Comparison of ENCODE assay signal across 23 cellular contexts in the genomic region with DNA sequence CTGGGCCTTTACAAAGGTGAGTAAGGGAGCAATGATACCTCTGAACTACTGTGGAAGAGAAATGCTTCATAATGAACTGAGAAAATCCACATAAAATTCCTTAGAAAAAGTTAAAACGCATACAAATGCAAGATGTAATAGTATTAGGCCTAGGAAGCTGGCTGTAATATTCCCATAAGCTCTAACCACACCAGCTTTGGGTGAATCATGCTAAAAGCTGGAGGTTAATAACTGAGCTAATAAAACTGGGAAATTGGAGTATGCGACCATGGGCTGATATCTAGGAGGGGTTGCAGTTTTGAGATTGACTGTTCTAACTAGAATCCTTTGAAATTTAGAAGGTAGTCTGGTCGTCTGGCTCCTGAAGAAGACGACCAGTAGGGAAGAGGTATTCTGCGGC.
"Had no signal": no experiment of that assay in that cellular context is flagged by ENCODE, and none has a peak within 500 bp of the region (broad histone marks: within the 10 kb centered on the region; RNA-seq: fewer than 3 reads in every experiment).

No MANE protein-coding gene starts in this region.

- H3K4me1 ChIP-seq: adrenal gland had no signal

- ATAC-seq: activated CD8-positive, alpha-beta T cell treated with anti-CD3 and anti-CD28 coated beads for 36 hours; activated naive CD4-positive, alpha-beta T cell treated with anti-CD3 and anti-CD28 coated beads, Interleukin-2, amount 50 U/mL, for 72 hours had no signal

- H3K27ac ChIP-seq: adrenal gland, WERI-Rb-1 had no signal

- H3K27me3 ChIP-seq: adrenal gland had no signal

- H3K9me3 ChIP-seq: adrenal gland had no signal

- H3K4me3 ChIP-seq: adrenal gland had no signal

- H3K36me3 ChIP-seq: adrenal gland, WERI-Rb-1 had no signal

- DNase-seq: activated CD4-positive, alpha-beta T cell treated with anti-CD3 and anti-CD28 coated beads, Interleukin-2, amount 10 ng/mL, durations not matched to agents 24 days and 14 days; activated CD4-positive, alpha-beta T cell treated with anti-CD3 and anti-CD28 coated beads, Interleukin-2, amount 50 U/mL, for 4 hours; activated CD8-positive, alpha-beta T cell treated with anti-CD3 and anti-CD28 coated beads for 36 hours; activated gamma-delta T cell treated with Interleukin-2 at 50 U/mL for 16 hours; activated naive CD4-positive, alpha-beta T cell treated with anti-CD3 and anti-CD28 coated beads for 36 hours; activated T-cell treated with anti-CD3 and anti-CD28 coated beads, Interleukin-2, amount 50 U/mL, for 1 hour; adrenal gland; anterior cingulate cortex; central memory CD4-positive, alpha-beta T cell; NCI-H1092 treated with DMSO at 0.1 percent for 48 hours; NCI-H1417 treated with DMSO at 0.1 percent for 48 hours; NCI-H187 treated with DMSO at 0.1 percent for 48 hours; NCI-H2081; NCI-H226; NCI-H446 treated with DMSO at 0.1 percent for 48 hours; NCI-H524; NCI-H69; Right ventricle myocardium superior; SW 1271; T-helper 1 cell; T1000; WERI-Rb-1 had no signal
